ENCODE assay signal across 1 cellular context in the genomic region with DNA sequence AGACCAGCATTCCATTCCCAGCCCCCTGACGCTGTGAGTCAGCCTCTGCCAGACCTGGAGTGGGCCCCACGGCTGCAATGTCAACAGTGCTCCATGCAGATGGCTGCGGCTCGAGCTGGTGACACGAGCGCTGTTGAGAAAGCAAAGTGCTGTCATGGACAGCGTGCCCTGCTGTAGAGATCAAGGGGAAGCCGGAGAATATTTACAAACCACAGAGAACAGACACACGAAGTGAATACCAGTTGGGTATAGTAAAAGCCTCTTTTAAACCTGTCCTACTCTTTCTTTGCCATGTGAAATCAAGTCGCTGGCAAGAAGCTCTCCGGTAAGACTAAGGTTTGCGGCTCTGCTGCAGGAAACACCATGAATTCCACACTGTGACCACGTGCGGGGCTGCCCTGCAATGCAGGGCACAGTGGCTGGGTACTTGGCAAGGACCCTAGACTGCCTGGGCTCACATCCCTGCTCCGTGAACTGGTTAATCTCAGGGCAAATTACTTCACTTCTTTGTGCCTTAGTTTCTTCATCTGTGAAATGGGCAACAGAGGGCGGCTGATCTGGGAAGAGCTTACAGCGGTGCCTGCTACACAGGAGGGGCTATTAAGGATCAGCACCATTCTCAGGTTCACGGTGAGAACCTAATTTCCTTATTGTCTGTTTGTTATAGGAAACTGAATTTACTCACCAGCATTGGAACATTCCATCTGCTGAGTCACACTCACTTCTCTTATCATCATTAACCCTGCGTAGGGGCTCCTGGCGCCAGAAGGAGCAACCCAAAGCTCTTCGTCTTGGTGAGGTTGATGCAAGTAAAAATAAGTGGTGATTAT.
TF ChIP-seq lines count a peak whose summit lies in the region.

No MANE protein-coding gene starts in this region.

TF ChIP-seq in K562, 482 proteins besides CTCF, POLR2A, EP300 and RAD21:
- TF ChIP-seq NRF1 (conservative IDR thresholded peaks at IDR 0.05 in 1 of 2, IDR thresholded peaks at IDR 0.05 in 1 of 2), result peak; percentile 50 to 55
- TF ChIP-seq RBFOX2 (IDR thresholded peaks at IDR 0.05; ENCODE audit: low read depth, low read length), result no peak
- TF ChIP-seq FOSL1 (tag; conservative IDR thresholded peaks at IDR 0.05), result peak; percentile 54
- TF ChIP-seq KDM1A (IDR thresholded peaks at IDR 0.05), result peak; percentile 56 to 76; a peak in 3 of 4 replicates
- no peak for TF ChIP-seq ZNF551 (CRISPR knock-in tag; IDR thresholded peaks at IDR 0.05)
- TF ChIP-seq HDAC2 (IDR thresholded peaks at IDR 0.05), result peak; percentile 45; the same call in 1 of the 2 replicates
- TF ChIP-seq ARID1B (IDR thresholded peaks at IDR 0.05), result peak; percentile 38; the same call in 1 of the 2 replicates
- TF ChIP-seq JUN (IDR thresholded peaks at IDR 0.05; ENCODE audit: borderline replicate concordance, low read depth, low read length), result peak; percentile 21; the same call in 1 of the 2 replicates
- no peak for TF ChIP-seq JUN (CRISPR knock-in tag; IDR thresholded peaks at IDR 0.05; ENCODE audit: borderline replicate concordance)
- TF ChIP-seq FOS (IDR thresholded peaks at IDR 0.05; ENCODE audit: extremely low read depth, insufficient read length), result peak; percentile 1
- no peak for TF ChIP-seq TAL1 (IDR thresholded peaks at IDR 0.05)
- TF ChIP-seq TCF3 (CRISPR knock-in tag; IDR thresholded peaks at IDR 0.05), result no peak
- peak; percentile 70 for TF ChIP-seq ZNF316 (IDR thresholded peaks at IDR 0.05)
- 0 out of 2 replicates have a peak, but pooled peaks have one; percentile 20 for TF ChIP-seq DPF2 (IDR thresholded peaks at IDR 0.05)
- peak; percentile 82 for TF ChIP-seq C11orf30 (IDR thresholded peaks at IDR 0.05; ENCODE audit: low read depth)
- TF ChIP-seq, protein P1, sequence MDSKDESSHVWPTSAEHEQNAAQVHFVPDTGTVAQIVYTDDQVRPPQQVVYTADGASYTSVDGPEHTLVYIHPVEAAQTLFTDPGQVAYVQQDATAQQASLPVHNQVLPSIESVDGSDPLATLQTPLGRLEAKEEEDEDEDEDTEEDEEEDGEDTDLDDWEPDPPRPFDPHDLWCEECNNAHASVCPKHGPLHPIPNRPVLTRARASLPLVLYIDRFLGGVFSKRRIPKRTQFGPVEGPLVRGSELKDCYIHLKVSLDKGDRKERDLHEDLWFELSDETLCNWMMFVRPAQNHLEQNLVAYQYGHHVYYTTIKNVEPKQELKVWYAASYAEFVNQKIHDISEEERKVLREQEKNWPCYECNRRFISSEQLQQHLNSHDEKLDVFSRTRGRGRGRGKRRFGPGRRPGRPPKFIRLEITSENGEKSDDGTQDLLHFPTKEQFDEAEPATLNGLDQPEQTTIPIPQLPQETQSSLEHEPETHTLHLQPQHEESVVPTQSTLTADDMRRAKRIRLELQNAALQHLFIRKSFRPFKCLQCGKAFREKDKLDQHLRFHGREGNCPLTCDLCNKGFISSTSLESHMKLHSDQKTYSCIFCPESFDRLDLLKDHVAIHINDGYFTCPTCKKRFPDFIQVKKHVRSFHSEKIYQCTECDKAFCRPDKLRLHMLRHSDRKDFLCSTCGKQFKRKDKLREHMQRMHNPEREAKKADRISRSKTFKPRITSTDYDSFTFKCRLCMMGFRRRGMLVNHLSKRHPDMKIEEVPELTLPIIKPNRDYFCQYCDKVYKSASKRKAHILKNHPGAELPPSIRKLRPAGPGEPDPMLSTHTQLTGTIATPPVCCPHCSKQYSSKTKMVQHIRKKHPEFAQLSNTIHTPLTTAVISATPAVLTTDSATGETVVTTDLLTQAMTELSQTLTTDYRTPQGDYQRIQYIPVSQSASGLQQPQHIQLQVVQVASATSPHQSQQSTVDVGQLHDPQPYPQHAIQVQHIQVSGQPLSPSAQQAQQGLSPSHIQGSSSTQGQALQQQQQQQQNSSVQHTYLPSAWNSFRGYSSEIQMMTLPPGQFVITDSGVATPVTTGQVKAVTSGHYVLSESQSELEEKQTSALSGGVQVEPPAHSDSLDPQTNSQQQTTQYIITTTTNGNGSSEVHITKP (IDR thresholded peaks at IDR 0.05; ENCODE audit: partially characterized antibody), result peak; percentile 94
- peak; percentile 28; the same call in 1 of the 2 replicates for TF ChIP-seq ATF7 (IDR thresholded peaks at IDR 0.05)
- TF ChIP-seq, protein P2, sequence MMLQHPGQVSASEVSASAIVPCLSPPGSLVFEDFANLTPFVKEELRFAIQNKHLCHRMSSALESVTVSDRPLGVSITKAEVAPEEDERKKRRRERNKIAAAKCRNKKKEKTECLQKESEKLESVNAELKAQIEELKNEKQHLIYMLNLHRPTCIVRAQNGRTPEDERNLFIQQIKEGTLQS (IDR thresholded peaks at IDR 0.05), result peak; percentile 47; the same call in 1 of the 2 replicates
- TF ChIP-seq, protein P2 (CRISPR knock-in tag; conservative IDR thresholded peaks at IDR 0.05), result no peak
- TF ChIP-seq CHD4 (IDR thresholded peaks at IDR 0.05; ENCODE audit: insufficient read depth, insufficient replicate concordance, low read depth, low read length, poor library complexity, severe bottlenecking), result peak; percentile 21
- no peak for TF ChIP-seq ZEB2 (IDR thresholded peaks at IDR 0.05)
- peak; percentile 94 for TF ChIP-seq BCOR (IDR thresholded peaks at IDR 0.05)
- TF ChIP-seq NFE2L1 (tag; IDR thresholded peaks at IDR 0.05; ENCODE audit: borderline replicate concordance, low read depth), result peak; percentile 46; the same call in 1 of the 2 replicates
- peak; percentile 80 for TF ChIP-seq MAFG (tag; conservative IDR thresholded peaks at IDR 0.05)
- TF ChIP-seq KLF10 (CRISPR knock-in tag; IDR thresholded peaks at IDR 0.05), result no peak
- TF ChIP-seq, protein P3, sequence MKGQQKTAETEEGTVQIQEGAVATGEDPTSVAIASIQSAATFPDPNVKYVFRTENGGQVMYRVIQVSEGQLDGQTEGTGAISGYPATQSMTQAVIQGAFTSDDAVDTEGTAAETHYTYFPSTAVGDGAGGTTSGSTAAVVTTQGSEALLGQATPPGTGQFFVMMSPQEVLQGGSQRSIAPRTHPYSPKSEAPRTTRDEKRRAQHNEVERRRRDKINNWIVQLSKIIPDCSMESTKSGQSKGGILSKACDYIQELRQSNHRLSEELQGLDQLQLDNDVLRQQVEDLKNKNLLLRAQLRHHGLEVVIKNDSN (CRISPR knock-in tag; IDR thresholded peaks at IDR 0.05), result no peak
- peak; percentile 24; the same call in 1 of the 2 replicates for TF ChIP-seq ADNP (tag; IDR thresholded peaks at IDR 0.05)
- TF ChIP-seq MAFF (IDR thresholded peaks at IDR 0.05; ENCODE audit: low read length), result peak; percentile 76; the same call in 1 of the 2 replicates
- TF ChIP-seq FOXK2 (conservative IDR thresholded peaks at IDR 0.05 in 1 of 2, IDR thresholded peaks at IDR 0.05 in 1 of 2; ENCODE audit: low read depth in 2 of 2), result 0 out of 4 replicates have a peak, but pooled peaks of 1 of the 2 experiments have one; percentile 39
- no peak for TF ChIP-seq KAT7 (CRISPR knock-in tag; IDR thresholded peaks at IDR 0.05; ENCODE audit: borderline replicate concordance)
- peak; percentile 90 for TF ChIP-seq NFE2 (IDR thresholded peaks at IDR 0.05; ENCODE audit: low read depth)
- peak; percentile 68; the same call in 1 of the 2 replicates for TF ChIP-seq MAFK (IDR thresholded peaks at IDR 0.05; ENCODE audit: low read length)
- peak; percentile 85 for TF ChIP-seq RBM25 (IDR thresholded peaks at IDR 0.05; ENCODE audit: low read depth, low read length, severe bottlenecking)
- TF ChIP-seq JUND (IDR thresholded peaks at IDR 0.05; ENCODE audit: borderline replicate concordance, low read depth, low read length), result peak; percentile 43
- no peak; the same call in 2 of the 3 replicates for TF ChIP-seq JUND (tag; IDR thresholded peaks at IDR 0.05; ENCODE audit: borderline replicate concordance, low read depth, low read length)
- no peak for TF ChIP-seq ZNF76 (CRISPR knock-in tag; IDR thresholded peaks at IDR 0.05; ENCODE audit: borderline replicate concordance)
- TF ChIP-seq SMARCA5 (IDR thresholded peaks at IDR 0.05), result 0 out of 2 replicates have a peak, but pooled peaks have one; percentile 36
